Comparison of ENCODE assay signal across 1 cellular context in genomic region chr5:801055-801454, GRCh38. TPM values are rescaled to one million over a fixed set of nuclear protein-coding genes. Genes with fewer than 3 reads are reported as not detected.
"Had no signal": no experiment of that assay in that cellular context is flagged by ENCODE, and none has a peak within 500 bp of the region (broad histone marks: within the 10 kb centered on the region; RNA-seq: fewer than 3 reads in every experiment).

No MANE protein-coding gene starts in this region.

RNA-seq across cellular contexts. Expression of gene ZDHHC11, which starts 49.7 kb away (rescaled TPM):
- total RNA-seq: ascending aorta had no signal
